16 cellular contexts compared by ENCODE assay signal in genomic region chr2:37665038-37665437, GRCh38. TPM values are rescaled to one million over a fixed set of nuclear protein-coding genes. Genes with fewer than 3 reads are reported as not detected.
DNase-seq lines count a peak whose midpoint lies in the region; ATAC-seq and TF ChIP-seq lines count a peak whose summit lies in the region.
"Had no signal": no experiment of that assay in that cellular context is flagged by ENCODE, and none has a peak within 500 bp of the region (broad histone marks: within the 10 kb centered on the region; RNA-seq: fewer than 3 reads in every experiment).

No MANE protein-coding gene starts in this region.

- H3K4me3 ChIP-seq in BE2C (ENCODE audit: low read depth, low read length) (0 out of 2 replicates have a peak overlapping the region, but pooled peaks have one; percentile 3), prostate gland (no peak overlapping the region), colonic mucosa (no peak overlapping the region), WERI-Rb-1 (ENCODE audit: low read depth, low read length) (no peak overlapping the region)

- H3K9ac ChIP-seq in colonic mucosa (ENCODE audit: low read depth in 2 of 2, low read length in 2 of 2) = no peak overlapping the region
- H3K9ac ChIP-seq: KMS-11 had no signal

- no peak for TF ChIP-seq POLR2A in prostate gland (IDR thresholded peaks at IDR 0.05)

- DNase-seq in BE2C (no peak), HFFc6 (no peak), prostate gland (ENCODE audit: low spot score) (no peak), colonic mucosa (no peak), NCI-H1048 (lab: John Stamatoyannopoulos, UW) (no peak), WERI-Rb-1 (no peak)
- DNase-seq in effector memory CD8-positive, alpha-beta T cell = no peak
- no peak for DNase-seq in activated naive CD4-positive, alpha-beta T cell treated with Interleukin-2 at 50 U/mL for 16 hours
- DNase-seq: activated CD4-positive, alpha-beta T cell treated with anti-CD3 and anti-CD28 coated beads for 36 hours; NCI-H1436 treated with DMSO at 0.1 percent for 48 hours; NCI-H446; occipital lobe; SHP77; spleen; stimulated activated naive CD4-positive, alpha-beta T cell had no signal

- intact Hi-C loops in prostate gland (cut with DNase I) (loop anchor here (5.0 kb wide), 1 partner anchor 103 kb away; no protein-coding TSS in a partner anchor), colonic mucosa (cut with DNase I) (no loop called here)

- H3K27ac Mint-ChIP-seq in HFFc6 = peak overlapping the region; percentile 71
- H3K27ac Mint-ChIP-seq in effector memory CD8-positive, alpha-beta T cell = peak overlapping the region; percentile 91 to 93

- WGBS in prostate gland = 65% methylated on average over 2 of the region's 2 CpGs

- H3K27me3 Mint-ChIP-seq in HFFc6 (ENCODE audit: insufficient read depth) = no peaks in the 10 kb centered on the region; the same call in none of the 2 replicates
- no peaks in the 10 kb centered on the region for H3K27me3 Mint-ChIP-seq in effector memory CD8-positive, alpha-beta T cell
- H3K27me3 Mint-ChIP-seq: activated CD4-positive, alpha-beta T cell treated with anti-CD3 and anti-CD28 coated beads for 36 hours had no signal

- peaks cover 86% of the 10 kb centered on the region for H3K4me1 Mint-ChIP-seq in HFFc6 (ENCODE audit: low read depth)
- peaks cover 70 to 94% of the 10 kb centered on the region in 2 donors for H3K4me1 Mint-ChIP-seq in effector memory CD8-positive, alpha-beta T cell (ENCODE audit: low read depth in 2 of 2)

- H3K9me3 ChIP-seq in BE2C = no peaks in the 10 kb centered on the region
- H3K9me3 ChIP-seq in prostate gland = no peaks in the 10 kb centered on the region
- no peaks in the 10 kb centered on the region for H3K9me3 ChIP-seq in colonic mucosa
- H3K9me3 ChIP-seq in WERI-Rb-1 (ENCODE audit: severe bottlenecking) = no peaks in the 10 kb centered on the region
- H3K9me3 ChIP-seq: spleen had no signal

- H3K4me3 Mint-ChIP-seq in HFFc6 = peak overlapping the region; percentile 99
- H3K4me3 Mint-ChIP-seq in effector memory CD8-positive, alpha-beta T cell = peak overlapping the region; percentile 38 to 70
- H3K4me3 Mint-ChIP-seq: activated CD4-positive, alpha-beta T cell treated with anti-CD3 and anti-CD28 coated beads for 36 hours had no signal

- H3K27ac ChIP-seq in prostate gland (peak overlapping the region; percentile 45 to 93), colonic mucosa (no peak overlapping the region), WERI-Rb-1 (no peak overlapping the region)
- H3K27ac ChIP-seq: KMS-11 had no signal

- H3K9me3 Mint-ChIP-seq in HFFc6 = no peaks in the 10 kb centered on the region
- no peaks in the 10 kb centered on the region for H3K9me3 Mint-ChIP-seq in effector memory CD8-positive, alpha-beta T cell

- TF ChIP-seq CTCF in BE2C (IDR thresholded peaks at IDR 0.05; ENCODE audit: low read depth, low read length) (no peak), HFFc6 (IDR thresholded peaks at IDR 0.05) (no peak), prostate gland (IDR thresholded peaks at IDR 0.05) (no peak), colonic mucosa (IDR thresholded peaks at IDR 0.05) (no peak), WERI-Rb-1 (IDR thresholded peaks at IDR 0.05; ENCODE audit: low read depth, low read length) (no peak)

- H3K27me3 ChIP-seq in BE2C (no peaks in the 10 kb centered on the region), prostate gland (replicated peaks; ENCODE audit: insufficient read depth) (no peaks in the 10 kb centered on the region), colonic mucosa (no peaks in the 10 kb centered on the region), WERI-Rb-1 (ENCODE audit: insufficient read depth, low read depth, severe bottlenecking) (no peaks in the 10 kb centered on the region)
- H3K27me3 ChIP-seq: spleen had no signal

- ATAC-seq in effector memory CD8-positive, alpha-beta T cell (replicated peaks) = no peak
- ATAC-seq: activated CD4-positive, alpha-beta T cell treated with anti-CD3 and anti-CD28 coated beads for 36 hours had no signal

- H3K36me3 ChIP-seq in BE2C = peaks cover 84% of the 10 kb centered on the region
- H3K36me3 ChIP-seq in prostate gland = no peaks in the 10 kb centered on the region
- H3K36me3 ChIP-seq in colonic mucosa = no peaks in the 10 kb centered on the region
- H3K36me3 ChIP-seq in WERI-Rb-1 = peaks cover 42% of the 10 kb centered on the region

- H3K36me3 Mint-ChIP-seq in HFFc6 (ENCODE audit: low read depth) = peaks cover 84% of the 10 kb centered on the region
- H3K36me3 Mint-ChIP-seq in effector memory CD8-positive, alpha-beta T cell (ENCODE audit: insufficient read depth) = peaks cover 24% of the 10 kb centered on the region

- peaks cover 54% of the 10 kb centered on the region for H3K4me1 ChIP-seq in BE2C
- H3K4me1 ChIP-seq in prostate gland (replicated peaks) = peaks cover 10% of the 10 kb centered on the region
- H3K4me1 ChIP-seq in colonic mucosa = peaks cover 6% of the 10 kb centered on the region

RNA-seq across cellular contexts. Expression of gene CDC42EP3, which starts 6.4 kb away (rescaled TPM):
- 131 TPM for polyA plus RNA-seq in BE2C (2012; ENCODE audit: insufficient read depth, insufficient read length, low read depth)
- total RNA-seq in HFFc6 (2021; fragmentation: NEBNext Ultra II Directional; extraction: Animal tissue kit (Norgen Biotek cat#: 25700)) = 100 to 1,000 TPM; 159 to 248 (median 201) TPM
- 10 to 100 TPM; 38.5 to 75.5 TPM for total RNA-seq in prostate gland
- 10 to 100 TPM in 1 of 2 donors, 1 to 10 TPM in 1; 7.2 to 37.3 TPM for total RNA-seq in colonic mucosa

Comparison
In these comparisons a context has a peak if more than half of its experiments do, and no peak if none do; other contexts are left out.
1. H3K27ac ChIP-seq: peak in prostate gland (2 of 2); none in colonic mucosa (single experiment) and WERI-Rb-1 (single experiment).